ENCODE assay signal across 28 cellular contexts in the genomic region with DNA sequence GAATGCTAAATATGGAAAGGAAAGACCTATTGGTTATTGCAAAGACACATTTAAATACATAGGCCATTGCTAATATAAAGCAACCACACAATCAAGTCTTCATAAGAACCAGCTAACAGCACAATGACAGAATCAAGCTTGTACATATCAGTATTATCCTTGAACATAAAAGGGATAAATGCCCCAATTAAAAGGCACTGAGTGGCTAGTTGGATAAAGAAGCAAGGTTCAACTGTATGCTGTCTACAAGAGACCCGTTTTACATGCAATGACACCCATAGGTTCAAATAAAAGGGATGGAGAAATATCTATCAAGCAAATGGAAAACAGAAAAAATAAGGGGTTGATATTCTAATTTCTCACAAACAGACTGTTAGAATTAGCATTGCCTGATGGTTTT.
"Had no signal": no experiment of that assay in that cellular context is flagged by ENCODE, and none has a peak within 500 bp of the region (broad histone marks: within the 10 kb centered on the region; RNA-seq: fewer than 3 reads in every experiment).

No MANE protein-coding gene starts in this region.

- H3K4me3 ChIP-seq: colonic mucosa, coronary artery, dorsolateral prefrontal cortex, esophagus muscularis mucosa, esophagus squamous epithelium, gastrocnemius medialis, gastroesophageal sphincter, heart left ventricle, heart right ventricle had no signal

- ATAC-seq: effector memory CD8-positive, alpha-beta T cell; esophagus mucosa; foreskin keratinocyte; gastrocnemius medialis; gastroesophageal sphincter; heart left ventricle; heart right ventricle had no signal

- H3K27me3 ChIP-seq: colonic mucosa, dorsolateral prefrontal cortex, esophagus muscularis mucosa, esophagus squamous epithelium, foreskin keratinocyte, gastrocnemius medialis, gastroesophageal sphincter, heart left ventricle, heart right ventricle had no signal

- H3K4me1 ChIP-seq: colonic mucosa, esophagus muscularis mucosa, esophagus squamous epithelium, foreskin keratinocyte, gastrocnemius medialis, gastroesophageal sphincter, heart left ventricle, heart right ventricle had no signal

- FAIRE-seq: colon, endometrium, endothelial cell of umbilical vein, frontal cortex had no signal

- H3K27ac ChIP-seq: colonic mucosa, coronary artery, dorsolateral prefrontal cortex, epithelial cell of prostate, esophagus muscularis mucosa, esophagus squamous epithelium, foreskin keratinocyte, gastrocnemius medialis, gastroesophageal sphincter, heart left ventricle, heart right ventricle had no signal

- H3K9me3 ChIP-seq: colonic mucosa, esophagus muscularis mucosa, gastrocnemius medialis, gastroesophageal sphincter had no signal

- DNase-seq: colonic mucosa; cortex of kidney; dermis blood vessel endothelial cell; dorsolateral prefrontal cortex; effector CD4-positive, alpha-beta T cell; effector CD8-positive, alpha-beta T cell; effector memory CD4-positive, alpha-beta T cell; effector memory CD8-positive, alpha-beta T cell; endodermal cell; erythroblast; esophagus squamous epithelium; foreskin fibroblast; foreskin keratinocyte; foreskin melanocyte; gastrocnemius medialis; glutamatergic neuron; head of caudate nucleus; heart left ventricle; heart right ventricle had no signal

- H3K36me3 ChIP-seq: colonic mucosa, esophagus muscularis mucosa, esophagus squamous epithelium, gastrocnemius medialis, gastroesophageal sphincter, heart left ventricle, heart right ventricle had no signal
